ENCODE assay signal across 1 cellular context in the genomic region with DNA sequence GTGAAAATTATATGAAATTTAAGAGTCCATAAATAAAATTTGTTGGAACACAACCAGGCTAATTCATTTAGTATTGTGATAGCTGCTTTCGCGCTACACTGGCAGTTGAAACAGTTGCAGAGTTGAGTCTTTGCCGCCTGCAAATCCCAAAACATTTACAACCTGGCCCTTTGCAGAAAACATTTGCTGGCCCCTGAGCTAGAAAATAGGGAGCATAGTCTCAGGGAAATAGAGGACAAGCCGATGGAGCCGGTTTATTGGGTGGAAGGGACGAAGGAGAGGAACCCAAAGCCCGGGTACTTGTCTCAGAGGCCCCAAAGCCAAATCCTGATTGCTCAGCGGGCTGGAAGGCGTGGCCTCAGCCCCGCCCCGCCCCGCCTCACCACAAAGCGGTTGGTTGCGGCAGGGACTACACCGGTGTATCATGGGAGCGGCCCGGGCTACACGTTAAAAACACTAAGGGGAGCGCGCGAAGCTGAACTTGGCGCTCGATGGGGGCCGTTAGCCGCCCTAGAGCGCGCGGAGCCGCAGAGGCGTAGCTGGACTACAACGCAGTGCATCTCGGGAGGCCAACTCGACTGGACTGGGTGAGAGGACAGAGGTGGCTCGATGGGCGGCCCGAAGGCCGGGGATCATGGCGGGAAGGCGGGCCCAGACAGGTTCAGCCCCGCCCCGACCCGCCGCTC.
A peak's percentile ranks its signal among the peaks of the same experiment; 100 is the strongest.
TF ChIP-seq lines count a peak whose summit lies in the region.

No MANE protein-coding gene starts in this region.

TF ChIP-seq in HepG2, 621 proteins besides CTCF, POLR2A, EP300 and RAD21 (continued from another document and continues in another):
- TF ChIP-seq, protein P1, sequence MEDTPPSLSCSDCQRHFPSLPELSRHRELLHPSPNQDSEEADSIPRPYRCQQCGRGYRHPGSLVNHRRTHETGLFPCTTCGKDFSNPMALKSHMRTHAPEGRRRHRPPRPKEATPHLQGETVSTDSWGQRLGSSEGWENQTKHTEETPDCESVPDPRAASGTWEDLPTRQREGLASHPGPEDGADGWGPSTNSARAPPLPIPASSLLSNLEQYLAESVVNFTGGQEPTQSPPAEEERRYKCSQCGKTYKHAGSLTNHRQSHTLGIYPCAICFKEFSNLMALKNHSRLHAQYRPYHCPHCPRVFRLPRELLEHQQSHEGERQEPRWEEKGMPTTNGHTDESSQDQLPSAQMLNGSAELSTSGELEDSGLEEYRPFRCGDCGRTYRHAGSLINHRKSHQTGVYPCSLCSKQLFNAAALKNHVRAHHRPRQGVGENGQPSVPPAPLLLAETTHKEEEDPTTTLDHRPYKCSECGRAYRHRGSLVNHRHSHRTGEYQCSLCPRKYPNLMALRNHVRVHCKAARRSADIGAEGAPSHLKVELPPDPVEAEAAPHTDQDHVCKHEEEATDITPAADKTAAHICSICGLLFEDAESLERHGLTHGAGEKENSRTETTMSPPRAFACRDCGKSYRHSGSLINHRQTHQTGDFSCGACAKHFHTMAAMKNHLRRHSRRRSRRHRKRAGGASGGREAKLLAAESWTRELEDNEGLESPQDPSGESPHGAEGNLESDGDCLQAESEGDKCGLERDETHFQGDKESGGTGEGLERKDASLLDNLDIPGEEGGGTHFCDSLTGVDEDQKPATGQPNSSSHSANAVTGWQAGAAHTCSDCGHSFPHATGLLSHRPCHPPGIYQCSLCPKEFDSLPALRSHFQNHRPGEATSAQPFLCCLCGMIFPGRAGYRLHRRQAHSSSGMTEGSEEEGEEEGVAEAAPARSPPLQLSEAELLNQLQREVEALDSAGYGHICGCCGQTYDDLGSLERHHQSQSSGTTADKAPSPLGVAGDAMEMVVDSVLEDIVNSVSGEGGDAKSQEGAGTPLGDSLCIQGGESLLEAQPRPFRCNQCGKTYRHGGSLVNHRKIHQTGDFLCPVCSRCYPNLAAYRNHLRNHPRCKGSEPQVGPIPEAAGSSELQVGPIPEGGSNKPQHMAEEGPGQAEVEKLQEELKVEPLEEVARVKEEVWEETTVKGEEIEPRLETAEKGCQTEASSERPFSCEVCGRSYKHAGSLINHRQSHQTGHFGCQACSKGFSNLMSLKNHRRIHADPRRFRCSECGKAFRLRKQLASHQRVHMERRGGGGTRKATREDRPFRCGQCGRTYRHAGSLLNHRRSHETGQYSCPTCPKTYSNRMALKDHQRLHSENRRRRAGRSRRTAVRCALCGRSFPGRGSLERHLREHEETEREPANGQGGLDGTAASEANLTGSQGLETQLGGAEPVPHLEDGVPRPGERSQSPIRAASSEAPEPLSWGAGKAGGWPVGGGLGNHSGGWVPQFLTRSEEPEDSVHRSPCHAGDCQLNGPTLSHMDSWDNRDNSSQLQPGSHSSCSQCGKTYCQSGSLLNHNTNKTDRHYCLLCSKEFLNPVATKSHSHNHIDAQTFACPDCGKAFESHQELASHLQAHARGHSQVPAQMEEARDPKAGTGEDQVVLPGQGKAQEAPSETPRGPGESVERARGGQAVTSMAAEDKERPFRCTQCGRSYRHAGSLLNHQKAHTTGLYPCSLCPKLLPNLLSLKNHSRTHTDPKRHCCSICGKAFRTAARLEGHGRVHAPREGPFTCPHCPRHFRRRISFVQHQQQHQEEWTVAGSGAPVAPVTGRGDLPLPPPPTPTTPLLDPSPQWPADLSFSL (CRISPR knock-in tag; IDR thresholded peaks at IDR 0.05): no peak
- TF ChIP-seq FOXM1 (CRISPR knock-in tag; IDR thresholded peaks at IDR 0.05) (no peak), ZFP36L2 (CRISPR knock-in tag; IDR thresholded peaks at IDR 0.05) (no peak), ZNF160 (CRISPR knock-in tag; IDR thresholded peaks at IDR 0.05) (no peak), ZNF850 (CRISPR knock-in tag; conservative IDR thresholded peaks at IDR 0.05) (no peak), ZNF556 (CRISPR knock-in tag; IDR thresholded peaks at IDR 0.05; ENCODE audit: borderline replicate concordance) (no peak), TBP (CRISPR knock-in tag; IDR thresholded peaks at IDR 0.05) (no peak), SSRP1 (CRISPR knock-in tag; IDR thresholded peaks at IDR 0.05) (no peak), MIER2 (CRISPR knock-in tag; IDR thresholded peaks at IDR 0.05) (no peak), AKAP8 (CRISPR knock-in tag; IDR thresholded peaks at IDR 0.05) (no peak), MTF1 (CRISPR knock-in tag; IDR thresholded peaks at IDR 0.05) (no peak), SMYD3 (CRISPR knock-in tag; IDR thresholded peaks at IDR 0.05) (no peak), ZNF3 (CRISPR knock-in tag; IDR thresholded peaks at IDR 0.05) (no peak), CHD4 (IDR thresholded peaks at IDR 0.05; ENCODE audit: borderline replicate concordance, low read length) (no peak), ZNF350 (CRISPR knock-in tag; IDR thresholded peaks at IDR 0.05; ENCODE audit: borderline replicate concordance, low read depth) (peak; percentile 61; the same call in 1 of the 2 replicates), SALL1 (CRISPR knock-in tag; IDR thresholded peaks at IDR 0.05) (0 out of 2 replicates have a peak, but pooled peaks have one; percentile 30), ZSCAN9 (CRISPR knock-in tag; IDR thresholded peaks at IDR 0.05; ENCODE audit: borderline replicate concordance) (no peak), ELF1 (CRISPR knock-in tag; IDR thresholded peaks at IDR 0.05) (peak; percentile 45; the same call in 1 of the 2 replicates), ZNF264 (CRISPR knock-in tag; IDR thresholded peaks at IDR 0.05) (peak; percentile 50; the same call in 1 of the 2 replicates), XRCC5 (optimal IDR thresholded peaks at IDR 0.05; ENCODE audit: low read length) (peak; percentile 59), MTA1 (CRISPR knock-in tag; IDR thresholded peaks at IDR 0.05; ENCODE audit: borderline replicate concordance) (no peak)
- TF ChIP-seq, protein P2, sequence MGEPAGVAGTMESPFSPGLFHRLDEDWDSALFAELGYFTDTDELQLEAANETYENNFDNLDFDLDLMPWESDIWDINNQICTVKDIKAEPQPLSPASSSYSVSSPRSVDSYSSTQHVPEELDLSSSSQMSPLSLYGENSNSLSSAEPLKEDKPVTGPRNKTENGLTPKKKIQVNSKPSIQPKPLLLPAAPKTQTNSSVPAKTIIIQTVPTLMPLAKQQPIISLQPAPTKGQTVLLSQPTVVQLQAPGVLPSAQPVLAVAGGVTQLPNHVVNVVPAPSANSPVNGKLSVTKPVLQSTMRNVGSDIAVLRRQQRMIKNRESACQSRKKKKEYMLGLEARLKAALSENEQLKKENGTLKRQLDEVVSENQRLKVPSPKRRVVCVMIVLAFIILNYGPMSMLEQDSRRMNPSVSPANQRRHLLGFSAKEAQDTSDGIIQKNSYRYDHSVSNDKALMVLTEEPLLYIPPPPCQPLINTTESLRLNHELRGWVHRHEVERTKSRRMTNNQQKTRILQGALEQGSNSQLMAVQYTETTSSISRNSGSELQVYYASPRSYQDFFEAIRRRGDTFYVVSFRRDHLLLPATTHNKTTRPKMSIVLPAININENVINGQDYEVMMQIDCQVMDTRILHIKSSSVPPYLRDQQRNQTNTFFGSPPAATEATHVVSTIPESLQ (CRISPR knock-in tag; conservative IDR thresholded peaks at IDR 0.05): no peak
- TF ChIP-seq, protein P3, sequence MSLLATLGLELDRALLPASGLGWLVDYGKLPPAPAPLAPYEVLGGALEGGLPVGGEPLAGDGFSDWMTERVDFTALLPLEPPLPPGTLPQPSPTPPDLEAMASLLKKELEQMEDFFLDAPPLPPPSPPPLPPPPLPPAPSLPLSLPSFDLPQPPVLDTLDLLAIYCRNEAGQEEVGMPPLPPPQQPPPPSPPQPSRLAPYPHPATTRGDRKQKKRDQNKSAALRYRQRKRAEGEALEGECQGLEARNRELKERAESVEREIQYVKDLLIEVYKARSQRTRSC (CRISPR knock-in tag; IDR thresholded peaks at IDR 0.05; ENCODE audit: low read depth): no peak
- TF ChIP-seq, protein P4, sequence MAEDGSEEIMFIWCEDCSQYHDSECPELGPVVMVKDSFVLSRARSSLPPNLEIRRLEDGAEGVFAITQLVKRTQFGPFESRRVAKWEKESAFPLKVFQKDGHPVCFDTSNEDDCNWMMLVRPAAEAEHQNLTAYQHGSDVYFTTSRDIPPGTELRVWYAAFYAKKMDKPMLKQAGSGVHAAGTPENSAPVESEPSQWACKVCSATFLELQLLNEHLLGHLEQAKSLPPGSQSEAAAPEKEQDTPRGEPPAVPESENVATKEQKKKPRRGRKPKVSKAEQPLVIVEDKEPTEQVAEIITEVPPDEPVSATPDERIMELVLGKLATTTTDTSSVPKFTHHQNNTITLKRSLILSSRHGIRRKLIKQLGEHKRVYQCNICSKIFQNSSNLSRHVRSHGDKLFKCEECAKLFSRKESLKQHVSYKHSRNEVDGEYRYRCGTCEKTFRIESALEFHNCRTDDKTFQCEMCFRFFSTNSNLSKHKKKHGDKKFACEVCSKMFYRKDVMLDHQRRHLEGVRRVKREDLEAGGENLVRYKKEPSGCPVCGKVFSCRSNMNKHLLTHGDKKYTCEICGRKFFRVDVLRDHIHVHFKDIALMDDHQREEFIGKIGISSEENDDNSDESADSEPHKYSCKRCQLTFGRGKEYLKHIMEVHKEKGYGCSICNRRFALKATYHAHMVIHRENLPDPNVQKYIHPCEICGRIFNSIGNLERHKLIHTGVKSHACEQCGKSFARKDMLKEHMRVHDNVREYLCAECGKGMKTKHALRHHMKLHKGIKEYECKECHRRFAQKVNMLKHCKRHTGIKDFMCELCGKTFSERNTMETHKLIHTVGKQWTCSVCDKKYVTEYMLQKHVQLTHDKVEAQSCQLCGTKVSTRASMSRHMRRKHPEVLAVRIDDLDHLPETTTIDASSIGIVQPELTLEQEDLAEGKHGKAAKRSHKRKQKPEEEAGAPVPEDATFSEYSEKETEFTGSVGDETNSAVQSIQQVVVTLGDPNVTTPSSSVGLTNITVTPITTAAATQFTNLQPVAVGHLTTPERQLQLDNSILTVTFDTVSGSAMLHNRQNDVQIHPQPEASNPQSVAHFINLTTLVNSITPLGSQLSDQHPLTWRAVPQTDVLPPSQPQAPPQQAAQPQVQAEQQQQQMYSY (CRISPR knock-in tag; IDR thresholded peaks at IDR 0.05): 0 out of 2 replicates have a peak, but pooled peaks have one; percentile 20
- TF ChIP-seq, protein P5, sequence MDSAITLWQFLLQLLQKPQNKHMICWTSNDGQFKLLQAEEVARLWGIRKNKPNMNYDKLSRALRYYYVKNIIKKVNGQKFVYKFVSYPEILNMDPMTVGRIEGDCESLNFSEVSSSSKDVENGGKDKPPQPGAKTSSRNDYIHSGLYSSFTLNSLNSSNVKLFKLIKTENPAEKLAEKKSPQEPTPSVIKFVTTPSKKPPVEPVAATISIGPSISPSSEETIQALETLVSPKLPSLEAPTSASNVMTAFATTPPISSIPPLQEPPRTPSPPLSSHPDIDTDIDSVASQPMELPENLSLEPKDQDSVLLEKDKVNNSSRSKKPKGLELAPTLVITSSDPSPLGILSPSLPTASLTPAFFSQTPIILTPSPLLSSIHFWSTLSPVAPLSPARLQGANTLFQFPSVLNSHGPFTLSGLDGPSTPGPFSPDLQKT (CRISPR knock-in tag; IDR thresholded peaks at IDR 0.05; ENCODE audit: borderline replicate concordance): no peak
- TF ChIP-seq, protein P6, sequence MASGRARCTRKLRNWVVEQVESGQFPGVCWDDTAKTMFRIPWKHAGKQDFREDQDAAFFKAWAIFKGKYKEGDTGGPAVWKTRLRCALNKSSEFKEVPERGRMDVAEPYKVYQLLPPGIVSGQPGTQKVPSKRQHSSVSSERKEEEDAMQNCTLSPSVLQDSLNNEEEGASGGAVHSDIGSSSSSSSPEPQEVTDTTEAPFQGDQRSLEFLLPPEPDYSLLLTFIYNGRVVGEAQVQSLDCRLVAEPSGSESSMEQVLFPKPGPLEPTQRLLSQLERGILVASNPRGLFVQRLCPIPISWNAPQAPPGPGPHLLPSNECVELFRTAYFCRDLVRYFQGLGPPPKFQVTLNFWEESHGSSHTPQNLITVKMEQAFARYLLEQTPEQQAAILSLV (CRISPR knock-in tag; IDR thresholded peaks at IDR 0.05; ENCODE audit: borderline replicate concordance): no peak
- TF ChIP-seq, protein P7, sequence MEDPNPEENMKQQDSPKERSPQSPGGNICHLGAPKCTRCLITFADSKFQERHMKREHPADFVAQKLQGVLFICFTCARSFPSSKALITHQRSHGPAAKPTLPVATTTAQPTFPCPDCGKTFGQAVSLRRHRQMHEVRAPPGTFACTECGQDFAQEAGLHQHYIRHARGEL (CRISPR knock-in tag; IDR thresholded peaks at IDR 0.05): no peak
- TF ChIP-seq, protein P8, sequence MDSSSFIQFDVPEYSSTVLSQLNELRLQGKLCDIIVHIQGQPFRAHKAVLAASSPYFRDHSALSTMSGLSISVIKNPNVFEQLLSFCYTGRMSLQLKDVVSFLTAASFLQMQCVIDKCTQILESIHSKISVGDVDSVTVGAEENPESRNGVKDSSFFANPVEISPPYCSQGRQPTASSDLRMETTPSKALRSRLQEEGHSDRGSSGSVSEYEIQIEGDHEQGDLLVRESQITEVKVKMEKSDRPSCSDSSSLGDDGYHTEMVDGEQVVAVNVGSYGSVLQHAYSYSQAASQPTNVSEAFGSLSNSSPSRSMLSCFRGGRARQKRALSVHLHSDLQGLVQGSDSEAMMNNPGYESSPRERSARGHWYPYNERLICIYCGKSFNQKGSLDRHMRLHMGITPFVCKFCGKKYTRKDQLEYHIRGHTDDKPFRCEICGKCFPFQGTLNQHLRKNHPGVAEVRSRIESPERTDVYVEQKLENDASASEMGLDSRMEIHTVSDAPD (CRISPR knock-in tag; IDR thresholded peaks at IDR 0.05): no peak
- TF ChIP-seq, protein P9, sequence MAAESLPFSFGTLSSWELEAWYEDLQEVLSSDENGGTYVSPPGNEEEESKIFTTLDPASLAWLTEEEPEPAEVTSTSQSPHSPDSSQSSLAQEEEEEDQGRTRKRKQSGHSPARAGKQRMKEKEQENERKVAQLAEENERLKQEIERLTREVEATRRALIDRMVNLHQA (CRISPR knock-in tag; IDR thresholded peaks at IDR 0.05): no peak
- TF ChIP-seq, protein P10, sequence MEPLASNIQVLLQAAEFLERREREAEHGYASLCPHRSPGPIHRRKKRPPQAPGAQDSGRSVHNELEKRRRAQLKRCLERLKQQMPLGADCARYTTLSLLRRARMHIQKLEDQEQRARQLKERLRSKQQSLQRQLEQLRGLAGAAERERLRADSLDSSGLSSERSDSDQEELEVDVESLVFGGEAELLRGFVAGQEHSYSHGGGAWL (CRISPR knock-in tag; IDR thresholded peaks at IDR 0.05): peak; percentile 45; the same call in 1 of the 2 replicates
- TF ChIP-seq, protein P11, sequence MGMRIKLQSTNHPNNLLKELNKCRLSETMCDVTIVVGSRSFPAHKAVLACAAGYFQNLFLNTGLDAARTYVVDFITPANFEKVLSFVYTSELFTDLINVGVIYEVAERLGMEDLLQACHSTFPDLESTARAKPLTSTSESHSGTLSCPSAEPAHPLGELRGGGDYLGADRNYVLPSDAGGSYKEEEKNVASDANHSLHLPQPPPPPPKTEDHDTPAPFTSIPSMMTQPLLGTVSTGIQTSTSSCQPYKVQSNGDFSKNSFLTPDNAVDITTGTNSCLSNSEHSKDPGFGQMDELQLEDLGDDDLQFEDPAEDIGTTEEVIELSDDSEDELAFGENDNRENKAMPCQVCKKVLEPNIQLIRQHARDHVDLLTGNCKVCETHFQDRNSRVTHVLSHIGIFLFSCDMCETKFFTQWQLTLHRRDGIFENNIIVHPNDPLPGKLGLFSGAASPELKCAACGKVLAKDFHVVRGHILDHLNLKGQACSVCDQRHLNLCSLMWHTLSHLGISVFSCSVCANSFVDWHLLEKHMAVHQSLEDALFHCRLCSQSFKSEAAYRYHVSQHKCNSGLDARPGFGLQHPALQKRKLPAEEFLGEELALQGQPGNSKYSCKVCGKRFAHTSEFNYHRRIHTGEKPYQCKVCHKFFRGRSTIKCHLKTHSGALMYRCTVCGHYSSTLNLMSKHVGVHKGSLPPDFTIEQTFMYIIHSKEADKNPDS (CRISPR knock-in tag; IDR thresholded peaks at IDR 0.05): no peak
